Comparison of ENCODE assay signal across 4 cellular contexts in genomic region chr1:146770998-146771397, GRCh38.
DNase-seq lines count a peak whose midpoint lies in the region; ATAC-seq, FAIRE-seq and TF ChIP-seq lines count a peak whose summit lies in the region.
"Not testable (repeated sequence)": the region's sequence is repeated elsewhere in the genome, so short reads cannot be mapped to it uniquely, and the experiment has no call there.

No MANE protein-coding gene starts in this region.

- H3K9me3 Mint-ChIP-seq in HFFc6; astrocyte (ENCODE audit: unreplicated experiment): not testable (repeated sequence)

- not testable (repeated sequence) for H2AFZ ChIP-seq in astrocyte (ENCODE audit: low read depth, low read length)

- TF ChIP-seq POLR2A in heart left ventricle (IDR thresholded peaks at IDR 0.05); upper lobe of left lung (IDR thresholded peaks at IDR 0.05): not testable (repeated sequence)

- TF ChIP-seq EP300 in upper lobe of left lung (IDR thresholded peaks at IDR 0.05), result not testable (repeated sequence)

- H3K4me2 ChIP-seq in astrocyte (ENCODE audit: low read length), result not testable (repeated sequence)

- intact Hi-C loops in heart left ventricle (cut with DNase I), result not testable (repeated sequence)

- WGBS in heart left ventricle, 4 donors, result no CpG with 5 or more reads among the region's 3 CpGs
- WGBS in upper lobe of left lung, 2 donors, result no CpG with 5 or more reads among the region's 3 CpGs

- H3K4me3 Mint-ChIP-seq in HFFc6, result peak overlapping the region; percentile 38; the same call in 1 of the 2 replicates
- not testable (repeated sequence) for H3K4me3 Mint-ChIP-seq in astrocyte (ENCODE audit: unreplicated experiment)

- FAIRE-seq in astrocyte (lab: Jason Lieb, UNC), result not testable (repeated sequence)

- H3K27ac Mint-ChIP-seq in HFFc6 (peak overlapping the region; percentile 79), astrocyte (ENCODE audit: unreplicated experiment) (peak overlapping the region; percentile 48)

- not testable (repeated sequence) for H3K36me3 Mint-ChIP-seq in HFFc6 (ENCODE audit: low read depth); astrocyte (ENCODE audit: low read depth, unreplicated experiment)

- H4K20me1 ChIP-seq in astrocyte (ENCODE audit: insufficient read depth, low read length), result not testable (repeated sequence)

- H3K27me3 Mint-ChIP-seq in HFFc6 (ENCODE audit: insufficient read depth); astrocyte (ENCODE audit: low read depth, unreplicated experiment): not testable (repeated sequence)

- H3K27me3 ChIP-seq in astrocyte (ENCODE audit: insufficient read depth, low read length); heart left ventricle; upper lobe of left lung: not testable (repeated sequence)

- H3K9ac ChIP-seq in astrocyte (ENCODE audit: low read length), result not testable (repeated sequence)

- not testable (repeated sequence) for H3K4me1 ChIP-seq in astrocyte (ENCODE audit: insufficient read depth, low read length); heart left ventricle; upper lobe of left lung

- peaks cover 13% of the 10 kb centered on the region for H3K4me1 Mint-ChIP-seq in HFFc6 (ENCODE audit: low read depth)
- not testable (repeated sequence) for H3K4me1 Mint-ChIP-seq in astrocyte (ENCODE audit: low read depth, unreplicated experiment)

- not testable (repeated sequence) for H3K9me3 ChIP-seq in astrocyte (ENCODE audit: insufficient read depth, low read depth, low read length); heart left ventricle; upper lobe of left lung

- not testable (repeated sequence) for H3K79me2 ChIP-seq in astrocyte (ENCODE audit: insufficient read depth, low read length)

- not testable (repeated sequence) for H3K27ac ChIP-seq in astrocyte (ENCODE audit: low read depth, low read length); heart left ventricle; upper lobe of left lung

- not testable (repeated sequence) for H3K4me3 ChIP-seq in astrocyte (ENCODE audit: insufficient read depth, low read depth, low read length); heart left ventricle; upper lobe of left lung

- peak in 3 of 4 donors; percentile 41 to 69 (median 42) for ATAC-seq in heart left ventricle
- ATAC-seq in upper lobe of left lung (ENCODE audit: low FRiP score in 2 of 2), result peak; percentile 46 to 60

- TF ChIP-seq CTCF in HFFc6 (IDR thresholded peaks at IDR 0.05); astrocyte (IDR thresholded peaks at IDR 0.05; ENCODE audit: insufficient read depth, low read depth, low read length); heart left ventricle (IDR thresholded peaks at IDR 0.05); upper lobe of left lung (IDR thresholded peaks at IDR 0.05): not testable (repeated sequence)

- H3K36me3 ChIP-seq in astrocyte (ENCODE audit: insufficient read depth, low read length); heart left ventricle; upper lobe of left lung: not testable (repeated sequence)

- not testable (repeated sequence) for DNase-seq in HFFc6; astrocyte (ENCODE audit: low read depth); heart left ventricle; upper lobe of left lung
